Comparison of ENCODE assay signal across 8 cellular contexts in the genomic region with DNA sequence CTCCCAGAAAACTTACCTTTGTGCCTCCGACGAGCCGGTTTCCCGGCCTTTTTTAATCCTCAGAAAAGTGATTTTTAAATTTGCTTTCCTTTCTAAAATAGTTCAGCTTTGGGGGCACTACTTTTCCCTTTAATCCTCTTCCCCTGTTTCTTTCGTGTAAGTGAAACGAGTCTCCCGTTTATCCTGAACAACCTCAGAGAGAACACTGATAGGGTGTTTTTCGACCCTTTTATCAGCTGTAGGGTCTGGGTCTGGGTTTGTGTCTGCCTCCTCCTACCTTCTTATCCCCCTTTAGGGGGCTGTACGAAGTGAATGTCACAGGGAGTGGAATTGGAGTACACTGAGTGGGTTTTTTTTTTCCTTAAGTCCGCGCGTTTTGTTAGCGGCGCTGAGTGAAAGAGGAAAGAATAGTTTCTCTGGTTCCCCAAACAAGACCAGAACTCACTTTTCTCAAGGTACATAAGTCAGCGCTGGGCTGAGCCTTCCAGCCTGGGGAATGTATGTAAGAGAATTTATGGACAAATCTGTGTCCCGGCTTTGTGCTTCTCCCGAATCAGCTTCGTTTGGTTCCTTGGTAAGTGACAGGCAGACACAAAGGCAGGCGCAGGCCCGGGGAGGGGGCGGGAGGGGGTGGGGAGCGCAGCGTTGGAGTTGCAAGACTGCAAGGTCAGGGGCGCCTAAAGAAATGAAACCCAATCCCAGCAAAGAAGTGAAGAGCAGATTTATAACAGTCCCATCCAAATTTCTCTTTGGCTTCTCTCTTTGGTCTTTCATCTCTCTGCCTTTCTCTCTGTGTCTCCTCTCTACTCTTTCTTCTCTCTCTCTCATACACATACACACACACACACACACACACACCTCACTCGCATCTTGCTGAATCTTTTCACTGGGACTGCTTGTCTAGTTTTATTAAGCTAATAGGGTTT. TPM values are rescaled to one million over a fixed set of nuclear protein-coding genes. Genes with fewer than 3 reads are reported as not detected.
DNase-seq lines count a peak whose midpoint lies in the region; ATAC-seq and TF ChIP-seq lines count a peak whose summit lies in the region.

No MANE protein-coding gene starts in this region.

- H3K4me3 ChIP-seq in LNCaP clone FGC (ENCODE audit: low read depth, low read length) (peak overlapping the region; percentile 99), dorsolateral prefrontal cortex (peak overlapping the region; percentile 56 to 96 (median 84)), liver (ENCODE audit: low read depth in 1 of 3, low read length in 3 of 3) (peak overlapping the region; percentile 77 to 96 (median 95))

- no peak for TF ChIP-seq RAD21 in liver (IDR thresholded peaks at IDR 0.05)

- H3K27ac Mint-ChIP-seq in activated B cell treated with CpG ODN at 0.5 μM for 24 hours, result peak overlapping the region; percentile 98
- H3K27ac Mint-ChIP-seq in stimulated activated effector memory CD8-positive, alpha-beta T cell treated with anti-CD3 and anti-CD28 coated beads, Interleukin-12 subunit alpha, Interleukin-12 subunit beta, amount 100 ng/mL, for 72 hours, result peak overlapping the region; percentile 100

- TF ChIP-seq CTCF in LNCaP clone FGC (IDR thresholded peaks at IDR 0.05; ENCODE audit: control insufficient read depth, extremely low read depth, insufficient read depth), result no peak
- no peak for TF ChIP-seq CTCF in activated B cell treated with CpG ODN at 0.5 μM for 24 hours (IDR thresholded peaks at IDR 0.05)
- TF ChIP-seq CTCF in dorsolateral prefrontal cortex (IDR thresholded peaks at IDR 0.05 in 54 of 56, conservative IDR thresholded peaks at IDR 0.05 in 2 of 56; ENCODE audit: low read depth in 1 of 56, partially characterized antibody in 56 of 56), result no peak
- TF ChIP-seq CTCF in liver (IDR thresholded peaks at IDR 0.05; ENCODE audit: low read depth, low read length, missing input control), result no peak

- H3K27ac ChIP-seq in dorsolateral prefrontal cortex (peak overlapping the region; percentile 35 to 98 (median 91)), liver (ENCODE audit: low read depth in 1 of 2, low read length in 2 of 2) (peak overlapping the region; percentile 66 to 85)

- H3K27me3 ChIP-seq in dorsolateral prefrontal cortex (no peaks in the 10 kb centered on the region), liver (ENCODE audit: control insufficient read depth in 4 of 4, insufficient read depth in 4 of 4, low read length in 3 of 4) (no peaks in the 10 kb centered on the region)

- H3K9ac ChIP-seq in liver (ENCODE audit: low read depth in 1 of 2, low read length in 2 of 2), result peak overlapping the region; percentile 89 to 94

- peaks cover 8 to 29% (median 20%) of the 10 kb centered on the region in 4 donors for H3K4me1 ChIP-seq in liver (ENCODE audit: control insufficient read depth in 4 of 4, insufficient read depth in 4 of 4, low read length in 3 of 4)

- ATAC-seq in activated B cell treated with CpG ODN at 0.5 μM for 24 hours (ENCODE audit: low read depth) (no peak), HG03139 (IDR thresholded peaks at IDR 0.05; ENCODE audit: unreplicated experiment) (no peak)
- ATAC-seq in stimulated activated effector memory CD8-positive, alpha-beta T cell treated with anti-CD3 and anti-CD28 coated beads, Interleukin-12 subunit alpha, Interleukin-12 subunit beta, amount 100 ng/mL, for 72 hours, result no peak

- intact Hi-C loops in activated B cell treated with CpG ODN at 0.5 μM for 24 hours (cut with micrococcal nuclease), result loop anchor here (2.0 to 10.0 kb wide), 4 partner anchors 19 to 403 kb away; no protein-coding TSS in a partner anchor
- intact Hi-C loops in dorsolateral prefrontal cortex (cut with DNase I), result loop anchor here (2.0 to 5.0 kb wide), 3 partner anchors 95 to 570 kb away; no protein-coding TSS in a partner anchor

- H3K27me3 Mint-ChIP-seq in activated B cell treated with CpG ODN at 0.5 μM for 24 hours, result no peaks in the 10 kb centered on the region

- DNase-seq in GDM1 (lab: John Stamatoyannopoulos, UW) (peak; percentile 23), LNCaP clone FGC (ENCODE audit: low read depth) (no peak), activated B cell treated with CpG ODN at 0.5 μM for 24 hours (no peak), dorsolateral prefrontal cortex (peak in 4 of 10 donors; percentile 16 to 42 (median 25)), ureter (ENCODE audit: low spot score) (no peak)
- DNase-seq in stimulated activated effector memory CD8-positive, alpha-beta T cell treated with anti-CD3 and anti-CD28 coated beads, Interleukin-12 subunit alpha, Interleukin-12 subunit beta, amount 100 ng/mL, for 72 hours (ENCODE audit: low spot score in 2 of 2), result peak in 1 of 2 donors; percentile 57

- H3K36me3 ChIP-seq in liver (ENCODE audit: control insufficient read depth in 4 of 4, insufficient read depth in 3 of 4, low read depth in 1 of 4, low read length in 3 of 4), result no peaks in the 10 kb centered on the region

- no peaks in the 10 kb centered on the region for H3K9me3 Mint-ChIP-seq in activated B cell treated with CpG ODN at 0.5 μM for 24 hours
- H3K9me3 Mint-ChIP-seq in stimulated activated effector memory CD8-positive, alpha-beta T cell treated with anti-CD3 and anti-CD28 coated beads, Interleukin-12 subunit alpha, Interleukin-12 subunit beta, amount 100 ng/mL, for 72 hours, result no peaks in the 10 kb centered on the region

- H3K4me1 Mint-ChIP-seq in activated B cell treated with CpG ODN at 0.5 μM for 24 hours, result peaks cover 51% of the 10 kb centered on the region
- peaks cover 35% of the 10 kb centered on the region for H3K4me1 Mint-ChIP-seq in stimulated activated effector memory CD8-positive, alpha-beta T cell treated with anti-CD3 and anti-CD28 coated beads, Interleukin-12 subunit alpha, Interleukin-12 subunit beta, amount 100 ng/mL, for 72 hours

- WGBS in liver, result under 1% methylated on average over 25 of the region's 25 CpGs

- POLR2A ChIA-PET in activated B cell treated with CpG ODN at 0.5 μM for 24 hours (lab: Charles Lee), result interaction anchor here (1.0 to 2.4 kb wide), 6 partner anchors 41 to 568 kb away, joined by 3 to 34 read pairs (median 6); a partner anchor contains a TSS

- CTCF ChIA-PET in activated B cell treated with CpG ODN at 0.5 μM for 24 hours (lab: Charles Lee), result interaction anchor here (0.9 to 1.4 kb wide), 2 partner anchors 324 to 326 kb away, joined by 3 to 6 read pairs; a partner anchor contains a TSS

- H3K36me3 Mint-ChIP-seq in activated B cell treated with CpG ODN at 0.5 μM for 24 hours (ENCODE audit: low read depth), result peaks cover 17% of the 10 kb centered on the region
- peaks cover 23% of the 10 kb centered on the region for H3K36me3 Mint-ChIP-seq in stimulated activated effector memory CD8-positive, alpha-beta T cell treated with anti-CD3 and anti-CD28 coated beads, Interleukin-12 subunit alpha, Interleukin-12 subunit beta, amount 100 ng/mL, for 72 hours

- peak overlapping the region; percentile 99 for H3K4me3 Mint-ChIP-seq in activated B cell treated with CpG ODN at 0.5 μM for 24 hours
- peak overlapping the region; percentile 100 for H3K4me3 Mint-ChIP-seq in stimulated activated effector memory CD8-positive, alpha-beta T cell treated with anti-CD3 and anti-CD28 coated beads, Interleukin-12 subunit alpha, Interleukin-12 subunit beta, amount 100 ng/mL, for 72 hours

- no peaks in the 10 kb centered on the region for H3K9me3 ChIP-seq in liver (ENCODE audit: control insufficient read depth in 4 of 4, low read length in 3 of 4)

TF ChIP-seq in liver, 16 proteins besides CTCF, POLR2A, EP300 and RAD21 (continues in another document):
- TF ChIP-seq, protein P1, sequence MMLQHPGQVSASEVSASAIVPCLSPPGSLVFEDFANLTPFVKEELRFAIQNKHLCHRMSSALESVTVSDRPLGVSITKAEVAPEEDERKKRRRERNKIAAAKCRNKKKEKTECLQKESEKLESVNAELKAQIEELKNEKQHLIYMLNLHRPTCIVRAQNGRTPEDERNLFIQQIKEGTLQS (IDR thresholded peaks at IDR 0.05), result no peak
- TF ChIP-seq, protein P2, sequence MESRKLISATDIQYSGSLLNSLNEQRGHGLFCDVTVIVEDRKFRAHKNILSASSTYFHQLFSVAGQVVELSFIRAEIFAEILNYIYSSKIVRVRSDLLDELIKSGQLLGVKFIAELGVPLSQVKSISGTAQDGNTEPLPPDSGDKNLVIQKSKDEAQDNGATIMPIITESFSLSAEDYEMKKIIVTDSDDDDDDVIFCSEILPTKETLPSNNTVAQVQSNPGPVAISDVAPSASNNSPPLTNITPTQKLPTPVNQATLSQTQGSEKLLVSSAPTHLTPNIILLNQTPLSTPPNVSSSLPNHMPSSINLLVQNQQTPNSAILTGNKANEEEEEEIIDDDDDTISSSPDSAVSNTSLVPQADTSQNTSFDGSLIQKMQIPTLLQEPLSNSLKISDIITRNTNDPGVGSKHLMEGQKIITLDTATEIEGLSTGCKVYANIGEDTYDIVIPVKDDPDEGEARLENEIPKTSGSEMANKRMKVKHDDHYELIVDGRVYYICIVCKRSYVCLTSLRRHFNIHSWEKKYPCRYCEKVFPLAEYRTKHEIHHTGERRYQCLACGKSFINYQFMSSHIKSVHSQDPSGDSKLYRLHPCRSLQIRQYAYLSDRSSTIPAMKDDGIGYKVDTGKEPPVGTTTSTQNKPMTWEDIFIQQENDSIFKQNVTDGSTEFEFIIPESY (IDR thresholded peaks at IDR 0.05), result no peak
- TF ChIP-seq SP1 (IDR thresholded peaks at IDR 0.05), result no peak
- TF ChIP-seq RXRA (IDR thresholded peaks at IDR 0.05), result no peak
- no peak for TF ChIP-seq FOXA1 (IDR thresholded peaks at IDR 0.05)
- TF ChIP-seq HNF4A (conservative IDR thresholded peaks at IDR 0.05), result no peak
- no peak for TF ChIP-seq JUND (IDR thresholded peaks at IDR 0.05)
- TF ChIP-seq, protein P3, sequence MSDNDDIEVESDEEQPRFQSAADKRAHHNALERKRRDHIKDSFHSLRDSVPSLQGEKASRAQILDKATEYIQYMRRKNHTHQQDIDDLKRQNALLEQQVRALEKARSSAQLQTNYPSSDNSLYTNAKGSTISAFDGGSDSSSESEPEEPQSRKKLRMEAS (IDR thresholded peaks at IDR 0.05), result no peak

RNA-seq across cellular contexts. Expression of a gene that starts 0.8 kb away (rescaled TPM):
- 39.7 and 51.2 TPM in 2 replicates for total RNA-seq in activated B cell treated with CpG ODN at 0.5 μM for 24 hours
- 10 to 100 TPM; 15.8 to 39.0 (median 24.0) TPM for total RNA-seq in dorsolateral prefrontal cortex
- 1 to 10 TPM; 7.8 to 8.4 TPM for total RNA-seq in liver
- 1 to 10 TPM in 1 of 2 donors, under 1 TPM in 1; 0.88 to 3.1 TPM for polyA plus RNA-seq in liver
- total RNA-seq in ureter, result 54.8 TPM
